1 cellular context compared by ENCODE assay signal in the genomic region with DNA sequence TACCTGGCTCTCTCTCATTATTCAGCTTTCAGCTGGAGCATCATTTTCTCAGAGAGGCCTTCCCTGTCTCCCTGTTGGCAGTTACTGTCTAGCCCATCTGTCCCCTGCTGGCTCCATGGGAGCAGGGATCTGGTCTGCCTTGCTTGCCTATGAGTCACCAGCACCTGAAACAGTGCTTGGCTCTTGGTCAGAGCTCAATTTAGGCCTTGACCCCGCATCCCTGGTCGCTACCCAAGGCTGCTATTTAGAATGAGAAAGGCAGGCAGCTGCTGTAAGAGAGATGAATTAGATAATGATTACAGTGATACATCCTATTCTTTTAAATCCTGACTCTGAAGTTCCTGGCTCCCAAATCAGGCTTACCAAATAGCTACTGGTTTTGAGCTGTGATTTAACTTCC.
TF ChIP-seq lines count a peak whose summit lies in the region.

No MANE protein-coding gene starts in this region.

TF ChIP-seq in IMR-90, 13 proteins besides CTCF, POLR2A, EP300 and RAD21 (continued from another document):
- no peak for TF ChIP-seq MAZ (IDR thresholded peaks at IDR 0.05; ENCODE audit: borderline replicate concordance, low read depth, low read length)
- TF ChIP-seq SMC3 (IDR thresholded peaks at IDR 0.05; ENCODE audit: low read depth, low read length) = no peak
- no peak for TF ChIP-seq FOS (IDR thresholded peaks at IDR 0.05; ENCODE audit: low read depth, low read length)
- no peak for TF ChIP-seq BHLHE40 (IDR thresholded peaks at IDR 0.05; ENCODE audit: low read depth, low read length)
- no peak for TF ChIP-seq MXI1 (IDR thresholded peaks at IDR 0.05; ENCODE audit: borderline replicate concordance, low read depth, low read length)
- no peak for TF ChIP-seq CHD1 (IDR thresholded peaks at IDR 0.05; ENCODE audit: low read depth, low read length)
- no peak for TF ChIP-seq MAFK (IDR thresholded peaks at IDR 0.05; ENCODE audit: low read depth, low read length)
- TF ChIP-seq RFX5 (IDR thresholded peaks at IDR 0.05; ENCODE audit: low read depth, low read length) = no peak
- TF ChIP-seq NFE2L2 (IDR thresholded peaks at IDR 0.05; ENCODE audit: low read depth, low read length) = no peak
- TF ChIP-seq, protein P1, sequence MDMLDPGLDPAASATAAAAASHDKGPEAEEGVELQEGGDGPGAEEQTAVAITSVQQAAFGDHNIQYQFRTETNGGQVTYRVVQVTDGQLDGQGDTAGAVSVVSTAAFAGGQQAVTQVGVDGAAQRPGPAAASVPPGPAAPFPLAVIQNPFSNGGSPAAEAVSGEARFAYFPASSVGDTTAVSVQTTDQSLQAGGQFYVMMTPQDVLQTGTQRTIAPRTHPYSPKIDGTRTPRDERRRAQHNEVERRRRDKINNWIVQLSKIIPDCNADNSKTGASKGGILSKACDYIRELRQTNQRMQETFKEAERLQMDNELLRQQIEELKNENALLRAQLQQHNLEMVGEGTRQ (IDR thresholded peaks at IDR 0.05; ENCODE audit: low read depth, low read length) = no peak
- TF ChIP-seq RCOR1 (IDR thresholded peaks at IDR 0.05; ENCODE audit: insufficient replicate concordance, low read length) = no peak
